In the genomic region with DNA sequence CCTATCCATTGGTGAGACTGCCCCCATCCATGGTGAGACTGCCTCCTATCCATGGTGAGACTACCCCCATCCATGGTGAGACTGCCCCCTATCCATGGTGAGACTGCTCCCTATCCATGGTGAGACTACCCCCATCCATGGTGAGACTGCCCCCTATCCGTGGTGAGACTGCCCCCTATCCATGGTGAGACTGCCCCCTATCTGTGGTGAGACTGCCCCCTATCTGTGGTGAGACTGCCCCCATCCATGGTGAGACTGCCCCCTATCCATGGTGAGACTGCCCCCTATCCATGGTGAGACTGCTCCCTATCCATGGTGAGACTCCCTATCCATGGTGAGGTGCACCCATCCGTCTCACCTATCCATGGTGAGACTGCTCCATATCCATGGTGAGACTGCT, we compare ENCODE assay signal across 5 cellular contexts. TPM values are rescaled to one million over a fixed set of nuclear protein-coding genes. Genes with fewer than 3 reads are reported as not detected.
"Had no signal": no experiment of that assay in that cellular context is flagged by ENCODE, and none has a peak within 500 bp of the region (broad histone marks: within the 10 kb centered on the region; RNA-seq: fewer than 3 reads in every experiment).

No MANE protein-coding gene starts in this region.

RNA-seq across cellular contexts. Expression of gene LRIT3, which starts 27.6 kb away (rescaled TPM):
- total RNA-seq: HepG2, HT-29, HT1080, IMR-90 had no signal
- polyA plus RNA-seq: IgD-negative memory B cell had no signal

RNA-seq across cellular contexts. Expression of gene RRH, which starts 47.8 kb away (rescaled TPM):
- total RNA-seq: HT-29, HT1080, IMR-90 had no signal
- polyA plus RNA-seq: IgD-negative memory B cell had no signal
